ENCODE assay signal across 16 cellular contexts in the genomic region with DNA sequence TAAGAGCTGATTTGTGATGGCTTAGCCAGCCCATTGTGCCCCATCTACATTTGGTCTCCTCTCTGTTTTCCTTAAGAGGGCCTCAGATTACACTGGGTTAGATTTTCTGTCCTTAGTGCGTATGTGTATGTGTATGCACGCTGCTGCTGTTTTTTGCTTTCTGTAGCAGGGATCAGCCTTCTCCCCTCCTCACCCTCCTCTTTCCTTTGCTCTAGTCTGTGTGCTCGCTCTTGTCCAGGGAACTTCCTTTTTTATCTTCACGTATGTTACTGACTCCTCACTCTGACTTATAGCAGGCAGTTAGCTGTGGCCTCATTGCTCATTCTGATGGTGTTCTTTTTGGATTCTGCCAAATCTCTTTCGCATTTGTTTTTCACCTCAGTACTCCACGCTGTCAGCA. TPM values are rescaled to one million over a fixed set of nuclear protein-coding genes. Genes with fewer than 3 reads are reported as not detected.
DNase-seq lines count a peak whose midpoint lies in the region; ATAC-seq and TF ChIP-seq lines count a peak whose summit lies in the region.
"Had no signal": no experiment of that assay in that cellular context is flagged by ENCODE, and none has a peak within 500 bp of the region (broad histone marks: within the 10 kb centered on the region; RNA-seq: fewer than 3 reads in every experiment).

No MANE protein-coding gene starts in this region.

- no peak overlapping the region for H3K27ac ChIP-seq in Karpas-422 (ENCODE audit: low read length)
- H3K27ac ChIP-seq: PC-9 had no signal

- intact Hi-C loops in activated CD8-positive, alpha-beta T cell treated with anti-CD3 and anti-CD28 coated beads for 36 hours (cut with micrococcal nuclease) = no loop called here

- no peaks in the 10 kb centered on the region for H3K36me3 ChIP-seq in Karpas-422 (ENCODE audit: insufficient read depth, low read length)
- H3K36me3 ChIP-seq: transverse colon had no signal

- H3K9me2 ChIP-seq in Karpas-422 (replicated peaks; ENCODE audit: insufficient read depth, low read length) = no peaks in the 10 kb centered on the region

- no peak for TF ChIP-seq CTCF in activated CD8-positive, alpha-beta T cell treated with anti-CD3 and anti-CD28 coated beads for 36 hours (IDR thresholded peaks at IDR 0.05)
- no peak for TF ChIP-seq CTCF in fibroblast of mammary gland (conservative IDR thresholded peaks at IDR 0.05; ENCODE audit: control insufficient read depth, insufficient read depth, low read depth, low read length)

- peaks cover 15% of the 10 kb centered on the region for H3K4me1 ChIP-seq in Karpas-422 (ENCODE audit: low read length)

- H3K27me3 Mint-ChIP-seq in activated CD8-positive, alpha-beta T cell treated with anti-CD3 and anti-CD28 coated beads for 36 hours = no peaks in the 10 kb centered on the region
- no peaks in the 10 kb centered on the region for H3K27me3 Mint-ChIP-seq in activated CD8-positive, alpha-beta T cell treated with anti-CD3 and anti-CD28 coated beads, Interleukin-2, amount 10 ng/mL, durations not matched to agents 7 days and 5 days (ENCODE audit: low read depth)
- no peaks in the 10 kb centered on the region for H3K27me3 Mint-ChIP-seq in stimulated activated naive B cell treated with anti-CD40 and anti-IgM and Interleukin-4, amounts not matched to agents 10 μg/mL and 1 μg/mL and 100 μg/mL, for 72 hours

- H3K36me3 Mint-ChIP-seq in activated CD8-positive, alpha-beta T cell treated with anti-CD3 and anti-CD28 coated beads for 36 hours (ENCODE audit: low read depth) = no peaks in the 10 kb centered on the region
- peaks cover 15% of the 10 kb centered on the region for H3K36me3 Mint-ChIP-seq in activated CD8-positive, alpha-beta T cell treated with anti-CD3 and anti-CD28 coated beads, Interleukin-2, amount 10 ng/mL, durations not matched to agents 7 days and 5 days (ENCODE audit: low read depth)
- peaks cover 2 to 5% of the 10 kb centered on the region in 2 donors for H3K36me3 Mint-ChIP-seq in stimulated activated naive B cell treated with anti-CD40 and anti-IgM and Interleukin-4, amounts not matched to agents 10 μg/mL and 1 μg/mL and 100 μg/mL, for 72 hours

- no peaks in the 10 kb centered on the region for H3K79me2 ChIP-seq in Karpas-422 (ENCODE audit: low read length)

- no peaks in the 10 kb centered on the region for H3K9me3 Mint-ChIP-seq in activated CD8-positive, alpha-beta T cell treated with anti-CD3 and anti-CD28 coated beads for 36 hours
- no peaks in the 10 kb centered on the region for H3K9me3 Mint-ChIP-seq in activated CD8-positive, alpha-beta T cell treated with anti-CD3 and anti-CD28 coated beads, Interleukin-2, amount 10 ng/mL, durations not matched to agents 7 days and 5 days (ENCODE audit: insufficient read depth)
- no peaks in the 10 kb centered on the region for H3K9me3 Mint-ChIP-seq in stimulated activated naive B cell treated with anti-CD40 and anti-IgM and Interleukin-4, amounts not matched to agents 10 μg/mL and 1 μg/mL and 100 μg/mL, for 72 hours

- peaks cover 76% of the 10 kb centered on the region for H3K4me1 Mint-ChIP-seq in activated CD8-positive, alpha-beta T cell treated with anti-CD3 and anti-CD28 coated beads for 36 hours (ENCODE audit: low read depth)
- peaks cover 49% of the 10 kb centered on the region for H3K4me1 Mint-ChIP-seq in activated CD8-positive, alpha-beta T cell treated with anti-CD3 and anti-CD28 coated beads, Interleukin-2, amount 10 ng/mL, durations not matched to agents 7 days and 5 days (ENCODE audit: low read depth)
- H3K4me1 Mint-ChIP-seq in stimulated activated naive B cell treated with anti-CD40 and anti-IgM and Interleukin-4, amounts not matched to agents 10 μg/mL and 1 μg/mL and 100 μg/mL, for 72 hours = peaks cover 57 to 78% of the 10 kb centered on the region in 2 donors

- H3K4me3 ChIP-seq in fibroblast of mammary gland (ENCODE audit: control insufficient read depth, low read depth, low read length) = no peak overlapping the region
- no peak overlapping the region for H3K4me3 ChIP-seq in Karpas-422 (ENCODE audit: low read length)
- H3K4me3 ChIP-seq: PC-9, transverse colon had no signal

- H3K9ac ChIP-seq in Karpas-422 (ENCODE audit: low read length) = no peak overlapping the region

- H3K4me3 Mint-ChIP-seq in activated CD8-positive, alpha-beta T cell treated with anti-CD3 and anti-CD28 coated beads for 36 hours = no peak overlapping the region
- H3K4me3 Mint-ChIP-seq in activated CD8-positive, alpha-beta T cell treated with anti-CD3 and anti-CD28 coated beads, Interleukin-2, amount 10 ng/mL, durations not matched to agents 7 days and 5 days = no peak overlapping the region
- H3K4me3 Mint-ChIP-seq in stimulated activated naive B cell treated with anti-CD40 and anti-IgM and Interleukin-4, amounts not matched to agents 10 μg/mL and 1 μg/mL and 100 μg/mL, for 72 hours = peak overlapping the region in 1 of 2 donors; percentile 9

- CTCF ChIA-PET in activated CD8-positive, alpha-beta T cell treated with anti-CD3 and anti-CD28 coated beads for 36 hours (lab: Charles Lee) = interaction anchor here (2.4 to 3.7 kb wide), 2 partner anchors 8 to 12 kb away, joined by 9 to 27 read pairs; no protein-coding TSS in a partner anchor
- CTCF ChIA-PET in activated CD8-positive, alpha-beta T cell treated with anti-CD3 and anti-CD28 coated beads, Interleukin-2, amount 10 ng/mL, durations not matched to agents 7 days and 5 days (lab: Charles Lee) = interaction anchor here (1.9 to 4.4 kb wide), 2 partner anchors 8 to 191 kb away, joined by 13 to 25 read pairs; no protein-coding TSS in a partner anchor

- DNase-seq in activated CD8-positive, alpha-beta T cell treated with anti-CD3 and anti-CD28 coated beads for 36 hours = no peak
- no peak for DNase-seq in activated CD8-positive, alpha-beta T cell treated with anti-CD3 and anti-CD28 coated beads, Interleukin-2, amount 10 ng/mL, durations not matched to agents 7 days and 5 days
- peak; percentile 43 for DNase-seq in NOMO-1 treated with DMSO at 0.1 percent for 48 hours (lab: John Stamatoyannopoulos, UW; ENCODE audit: unreplicated experiment)
- DNase-seq in fibroblast of mammary gland (ENCODE audit: low read depth) = peak; percentile 38
- no peak for DNase-seq in stimulated activated naive B cell treated with anti-CD40 and anti-IgM and Interleukin-4, amounts not matched to agents 10 μg/mL and 1 μg/mL and 100 μg/mL, for 72 hours
- DNase-seq in GM03348 (ENCODE audit: low spot score) = no peak
- DNase-seq in Karpas-422 = no peak
- DNase-seq: activated gamma-delta T cell treated with Interleukin-2 at 50 U/mL for 16 hours; central memory CD4-positive, alpha-beta T cell; DMS 273 treated with DMSO at 0.1 percent for 48 hours; left colon; NCI-H1694 treated with DMSO at 0.1 percent for 48 hours; PC-9; stimulated activated CD4-positive, alpha-beta T cell treated with anti-CD3 and anti-CD28 coated beads, Interleukin-12 subunit alpha, Interleukin-12 subunit beta, amount 100 ng/mL, for 4 hours; transverse colon had no signal

- ATAC-seq in activated CD8-positive, alpha-beta T cell treated with anti-CD3 and anti-CD28 coated beads for 36 hours = no peak
- no peak for ATAC-seq in activated CD8-positive, alpha-beta T cell treated with anti-CD3 and anti-CD28 coated beads, Interleukin-2, amount 10 ng/mL, durations not matched to agents 7 days and 5 days
- ATAC-seq in stimulated activated naive B cell treated with anti-CD40 and anti-IgM and Interleukin-4, amounts not matched to agents 10 μg/mL and 1 μg/mL and 100 μg/mL, for 72 hours (replicated peaks) = peak; percentile 33 to 44
- ATAC-seq in HG03469 (IDR thresholded peaks at IDR 0.05; ENCODE audit: unreplicated experiment) = no peak
- ATAC-seq: left colon had no signal

- no peak overlapping the region for H3K4me2 ChIP-seq in Karpas-422 (ENCODE audit: low read depth, low read length, poor library complexity, severe bottlenecking)
- H3K4me2 ChIP-seq: PC-9 had no signal

- H3K9me3 ChIP-seq in Karpas-422 (ENCODE audit: low read length) = no peaks in the 10 kb centered on the region
- H3K9me3 ChIP-seq: transverse colon had no signal

- H4K20me1 ChIP-seq in Karpas-422 (ENCODE audit: insufficient read depth, low read depth, low read length) = peaks cover 61% of the 10 kb centered on the region

- POLR2A ChIA-PET in activated CD8-positive, alpha-beta T cell treated with anti-CD3 and anti-CD28 coated beads for 36 hours (lab: Charles Lee) = interaction anchor here (0.9 to 2.6 kb wide), 3 partner anchors 11 to 21 kb away, joined by 3 to 10 read pairs (median 4); no protein-coding TSS in a partner anchor
- POLR2A ChIA-PET in activated CD8-positive, alpha-beta T cell treated with anti-CD3 and anti-CD28 coated beads, Interleukin-2, amount 10 ng/mL, durations not matched to agents 7 days and 5 days (lab: Charles Lee) = no interaction called here

- no peaks in the 10 kb centered on the region for H3K27me3 ChIP-seq in Karpas-422 (ENCODE audit: low read length)
- H3K27me3 ChIP-seq: transverse colon had no signal

- H2AFZ ChIP-seq in Karpas-422 (ENCODE audit: low read length) = no peak overlapping the region
- H2AFZ ChIP-seq: PC-9 had no signal

- peak overlapping the region; percentile 61 for H3K27ac Mint-ChIP-seq in activated CD8-positive, alpha-beta T cell treated with anti-CD3 and anti-CD28 coated beads for 36 hours
- H3K27ac Mint-ChIP-seq in activated CD8-positive, alpha-beta T cell treated with anti-CD3 and anti-CD28 coated beads, Interleukin-2, amount 10 ng/mL, durations not matched to agents 7 days and 5 days = no peak overlapping the region
- peak overlapping the region; percentile 72 for H3K27ac Mint-ChIP-seq in stimulated activated naive B cell treated with anti-CD40 and anti-IgM and Interleukin-4, amounts not matched to agents 10 μg/mL and 1 μg/mL and 100 μg/mL, for 72 hours

RNA-seq across cellular contexts. Expression of gene MGAT5, which starts 33.3 kb away (rescaled TPM):
- 10 to 100 TPM; 36.9 to 42.2 TPM for total RNA-seq in activated CD8-positive, alpha-beta T cell treated with anti-CD3 and anti-CD28 coated beads for 36 hours
- total RNA-seq in activated CD8-positive, alpha-beta T cell treated with anti-CD3 and anti-CD28 coated beads, Interleukin-2, amount 10 ng/mL, durations not matched to agents 7 days and 5 days = 10 to 100 TPM; 48.5 to 54.3 TPM
- 22.2 and 22.7 TPM in 2 replicates for total RNA-seq in Karpas-422 (2014; rRNA removed; shearing (Covaris generic); ENCODE audit: low replicate concordance)

Comparison
In these comparisons a context has a peak if more than half of its experiments do, and no peak if none do; other contexts are left out.
1. ATAC-seq: peak in stimulated activated naive B cell treated with anti-CD40 and anti-IgM and Interleukin-4, amounts not matched to agents 10 μg/mL and 1 μg/mL and 100 μg/mL, for 72 hours (2 of 2); none in activated CD8-positive, alpha-beta T cell treated with anti-CD3 and anti-CD28 coated beads for 36 hours (single experiment), activated CD8-positive, alpha-beta T cell treated with anti-CD3 and anti-CD28 coated beads, Interleukin-2, amount 10 ng/mL, durations not matched to agents 7 days and 5 days (single experiment) and HG03469 (single experiment).
2. DNase-seq: peak in NOMO-1 treated with DMSO at 0.1 percent for 48 hours (single experiment) and fibroblast of mammary gland (single experiment); none in activated CD8-positive, alpha-beta T cell treated with anti-CD3 and anti-CD28 coated beads for 36 hours (single experiment), activated CD8-positive, alpha-beta T cell treated with anti-CD3 and anti-CD28 coated beads, Interleukin-2, amount 10 ng/mL, durations not matched to agents 7 days and 5 days (single experiment), stimulated activated naive B cell treated with anti-CD40 and anti-IgM and Interleukin-4, amounts not matched to agents 10 μg/mL and 1 μg/mL and 100 μg/mL, for 72 hours (single experiment), GM03348 (single experiment) and Karpas-422 (single experiment).